In genomic region chr20:20304942-20305341, GRCh38 we compare ENCODE assay signal across 14 cellular contexts.
DNase-seq lines count a peak whose midpoint lies in the region; ATAC-seq and TF ChIP-seq lines count a peak whose summit lies in the region.
"Had no signal": no experiment of that assay in that cellular context is flagged by ENCODE, and none has a peak within 500 bp of the region (broad histone marks: within the 10 kb centered on the region; RNA-seq: fewer than 3 reads in every experiment).

No MANE protein-coding gene starts in this region.

- no peak overlapping the region for H3K27ac ChIP-seq in mesenchymal stem cell (ENCODE audit: low read length, poor library complexity, severe bottlenecking)
- H3K27ac ChIP-seq in coronary artery = no peak overlapping the region
- H3K27ac ChIP-seq: C4-2B had no signal

- ATAC-seq in GM18873 (IDR thresholded peaks at IDR 0.05; ENCODE audit: low FRiP score, unreplicated experiment) (no peak), GM18868 (IDR thresholded peaks at IDR 0.05; ENCODE audit: unreplicated experiment) (no peak)
- ATAC-seq: HepG2 had no signal

- H3K4me3 ChIP-seq in mesenchymal stem cell (ENCODE audit: insufficient read depth in 1 of 2, low read depth in 1 of 2, low read length in 2 of 2) = no peak overlapping the region
- H3K4me3 ChIP-seq in coronary artery = no peak overlapping the region

- H3K36me3 ChIP-seq in mesenchymal stem cell (ENCODE audit: control insufficient read depth in 1 of 2, insufficient read depth in 2 of 2, low read depth in 1 of 2, low read length in 2 of 2) = no peaks in the 10 kb centered on the region
- H3K36me3 ChIP-seq: BE2C had no signal

- no peak overlapping the region for H3K14ac ChIP-seq in mesenchymal stem cell (ENCODE audit: low read length in 2 of 2)

- no peaks in the 10 kb centered on the region for H3K9me3 ChIP-seq in mesenchymal stem cell (ENCODE audit: control insufficient read depth, low read length)
- H3K9me3 ChIP-seq: BE2C, Caco-2 had no signal

- H2BK15ac ChIP-seq in mesenchymal stem cell (ENCODE audit: low read depth, poor library complexity, severe bottlenecking) = no peak overlapping the region

- no peaks in the 10 kb centered on the region for H3K4me1 ChIP-seq in mesenchymal stem cell (ENCODE audit: control insufficient read depth, insufficient read depth, low read depth, low read length)
- H3K4me1 ChIP-seq: BE2C, Caco-2 had no signal

- no peak overlapping the region for H2BK120ac ChIP-seq in mesenchymal stem cell (ENCODE audit: low read depth, low read length)

- no peak overlapping the region for H2BK12ac ChIP-seq in mesenchymal stem cell (ENCODE audit: low read length in 2 of 2)

- no peak overlapping the region for H2AFZ ChIP-seq in mesenchymal stem cell (ENCODE audit: low read depth, low read length)

- H4K8ac ChIP-seq in mesenchymal stem cell (ENCODE audit: low read length) = no peak overlapping the region

- peak overlapping the region; percentile 31 for H4K91ac ChIP-seq in mesenchymal stem cell (ENCODE audit: low read length)

- no peak overlapping the region for H3K9ac ChIP-seq in mesenchymal stem cell (ENCODE audit: low read length)

- DNase-seq in NCI-H2227 (lab: John Stamatoyannopoulos, UW; ENCODE audit: unreplicated experiment) = peak; percentile 47
- no peak for DNase-seq in mesenchymal stem cell
- DNase-seq in posterior cingulate gyrus = peak in 6 of 10 donors; percentile 22 to 90 (median 60)
- no peak for DNase-seq in SIG-M5 (lab: John Stamatoyannopoulos, UW)
- DNase-seq in coronary artery (ENCODE audit: low spot score) = no peak
- DNase-seq: ACHN; BE2C; Caco-2; CD4-positive, alpha-beta T cell; H9 had no signal

- no peak overlapping the region for H3K4ac ChIP-seq in mesenchymal stem cell (ENCODE audit: low read depth in 1 of 2, low read length in 2 of 2)

- no peak overlapping the region for H3K23ac ChIP-seq in mesenchymal stem cell (ENCODE audit: low read length in 2 of 2)

- no peak overlapping the region for H2BK5ac ChIP-seq in mesenchymal stem cell (ENCODE audit: low read depth, low read length, poor library complexity, severe bottlenecking)

- no peak overlapping the region for H3K4me2 ChIP-seq in mesenchymal stem cell (ENCODE audit: low read length, poor library complexity, severe bottlenecking)

- H3K79me1 ChIP-seq in mesenchymal stem cell (replicated peaks; ENCODE audit: low read length, poor library complexity, severe bottlenecking) = no peaks in the 10 kb centered on the region

- no peak overlapping the region for H3K18ac ChIP-seq in mesenchymal stem cell (ENCODE audit: low read depth in 1 of 2, low read length in 2 of 2)

- intact Hi-C loops in posterior cingulate gyrus (cut with DNase I) = no loop called here

- WGBS in mesenchymal stem cell = 86% methylated on average over 11 of the region's 11 CpGs

- no peak for TF ChIP-seq CTCF in coronary artery (IDR thresholded peaks at IDR 0.05)

- no peak overlapping the region for H2AK5ac ChIP-seq in mesenchymal stem cell (ENCODE audit: low read length, severe bottlenecking)

- H3K27me3 ChIP-seq in mesenchymal stem cell (ENCODE audit: control insufficient read depth in 1 of 2, insufficient read depth in 1 of 2, low read length in 2 of 2) = peaks cover 0 to 11% of the 10 kb centered on the region in 2 experiments
- H3K27me3 ChIP-seq: BE2C had no signal

Comparison
In these comparisons a context has a peak if more than half of its experiments do, and no peak if none do; other contexts are left out.
1. DNase-seq: peak in NCI-H2227 (single experiment) and posterior cingulate gyrus (6 of 10); none in mesenchymal stem cell (single experiment), SIG-M5 (single experiment) and coronary artery (single experiment).